In genomic region chr2:98455494-98455976, GRCh38 we compare ENCODE assay signal across 9 cellular contexts. TPM values are rescaled to one million over a fixed set of nuclear protein-coding genes. Genes with fewer than 3 reads are reported as not detected.
DNase-seq lines count a peak whose midpoint lies in the region; ATAC-seq, FAIRE-seq and TF ChIP-seq lines count a peak whose summit lies in the region.
"Had no signal": no experiment of that assay in that cellular context is flagged by ENCODE, and none has a peak within 500 bp of the region (broad histone marks: within the 10 kb centered on the region; RNA-seq: fewer than 3 reads in every experiment).

No MANE protein-coding gene starts in this region.

- peak overlapping the region; percentile 65 for H3K4me2 ChIP-seq in GM12878 (ENCODE audit: control insufficient read depth, insufficient read depth)

- H3K9me3 Mint-ChIP-seq in natural killer cell treated with Interleukin-12 subunit alpha and Interleukin-12 subunit beta and Interleukin-15 and Interleukin-18, amount 100 ng/mL, for 72 hours, result no peaks in the 10 kb centered on the region

- H3K36me3 ChIP-seq in KOPT-K1 (ENCODE audit: insufficient read depth, low read length) (peaks cover 10% of the 10 kb centered on the region), GM12878 (ENCODE audit: control insufficient read depth in 2 of 2, insufficient read depth in 2 of 2, low read length in 1 of 2) (peaks cover 6 to 26% of the 10 kb centered on the region in 2 experiments; a peak in 3 of 4 replicates)

- H3K27ac ChIP-seq in KOPT-K1 (ENCODE audit: low read depth, low read length, poor library complexity, severe bottlenecking) (peak overlapping the region; percentile 53), GM12878 (ENCODE audit: control insufficient read depth, insufficient read depth) (peak overlapping the region; percentile 77)

- in situ Hi-C loops in GM12878 (cut with MboI), result no loop called here

- BruUV-seq in GM12878 (replicated peaks; lab: Mats Ljungman, UMichigan), result TSS peak; percentile 5

- POLR2A ChIA-PET in GM12878 (lab: Charles Lee), result interaction anchor here (3.1 to 27.0 kb wide), 3 partner anchors 9 to 26 kb away, joined by 22 to 545 read pairs (median 271); no protein-coding TSS in a partner anchor

- H4K20me1 ChIP-seq in GM12878 (ENCODE audit: control insufficient read depth, insufficient read depth), result no peaks in the 10 kb centered on the region; the same call in 1 of the 2 replicates

- H3K27me3 ChIP-seq in GM12878 (replicated peaks in 1 of 2; ENCODE audit: control insufficient read depth in 2 of 2, insufficient read depth in 2 of 2, low read length in 1 of 2), result no peaks in the 10 kb centered on the region

- SMC1A ChIA-PET in GM12878 (lab: Charles Lee; ENCODE audit: uncharacterized antibody, unreplicated experiment), result interaction anchor here (0.8 to 28.2 kb wide), 7 partner anchors 4 to 49 kb away, joined by 3 to 816 read pairs (median 3); partner anchors contain the start of gene INPP4A

- no peaks in the 10 kb centered on the region for H3K27me3 Mint-ChIP-seq in natural killer cell treated with Interleukin-12 subunit alpha and Interleukin-12 subunit beta and Interleukin-15 and Interleukin-18, amount 100 ng/mL, for 72 hours

- ATAC-seq in GM19351 (IDR thresholded peaks at IDR 0.05; ENCODE audit: unreplicated experiment) (peak; percentile 48), GM12878 (peak; percentile 53), HG03139 (IDR thresholded peaks at IDR 0.05; ENCODE audit: unreplicated experiment) (no peak)
- ATAC-seq in natural killer cell treated with Interleukin-12 subunit alpha and Interleukin-12 subunit beta and Interleukin-15 and Interleukin-18, amount 100 ng/mL, for 72 hours, result peak; percentile 32 to 59

- TF ChIP-seq RAD21 in GM12878 (IDR thresholded peaks at IDR 0.05; ENCODE audit: insufficient read depth, low read depth, low read length), result no peak

- peak overlapping the region; percentile 16; the same call in 1 of the 2 replicates for H2AFZ ChIP-seq in GM12878 (ENCODE audit: control insufficient read depth, low read depth, low read length)

- peak overlapping the region; percentile 97 to 98 for H3K27ac Mint-ChIP-seq in natural killer cell treated with Interleukin-12 subunit alpha and Interleukin-12 subunit beta and Interleukin-15 and Interleukin-18, amount 100 ng/mL, for 72 hours

- CTCF ChIA-PET in GM12878 (lab: Yijun Ruan, JAX), result interaction anchor here (0.7 to 5.3 kb wide), 10 partner anchors 8 to 68 kb away, joined by 3 to 32 read pairs (median 6); no protein-coding TSS in a partner anchor

- RAD21 ChIA-PET in GM12878 (lab: Charles Lee; ENCODE audit: unreplicated experiment), result interaction anchor here (0.6 to 13.1 kb wide), 8 partner anchors 9 to 60 kb away, joined by 3 to 199 read pairs (median 5); no protein-coding TSS in a partner anchor

- H3K4me3 Mint-ChIP-seq in natural killer cell treated with Interleukin-12 subunit alpha and Interleukin-12 subunit beta and Interleukin-15 and Interleukin-18, amount 100 ng/mL, for 72 hours, result peak overlapping the region; percentile 78

- DNase-seq in AG10803 (ENCODE audit: low read depth) (peak; percentile 36), GM12878 (ENCODE audit: low read depth, low spot score) (peak; percentile 68), NCI-H1694 (lab: John Stamatoyannopoulos, UW) (no peak), glomerular visceral epithelial cell (ENCODE audit: extremely low spot score) (no peak)
- no peak for DNase-seq in natural killer cell treated with Interleukin-12 subunit alpha and Interleukin-12 subunit beta and Interleukin-15 and Interleukin-18, amount 100 ng/mL, for 72 hours (ENCODE audit: low spot score)
- DNase-seq: right cardiac atrium had no signal

- 3% methylated on average over 4 of the region's 4 CpGs for WGBS in GM12878 (ENCODE audit: insufficient coverage, insufficient replicate concordance, low lambda C conversion rate, missing lambda C conversion rate)

- no peak for TF ChIP-seq EP300 in GM12878 (IDR thresholded peaks at IDR 0.05; ENCODE audit: borderline replicate concordance in 1 of 2, control insufficient read depth in 1 of 2, low read depth in 2 of 2, low read length in 2 of 2)

- no peaks in the 10 kb centered on the region for H3K36me3 Mint-ChIP-seq in natural killer cell treated with Interleukin-12 subunit alpha and Interleukin-12 subunit beta and Interleukin-15 and Interleukin-18, amount 100 ng/mL, for 72 hours

- intact Hi-C loops in GM12878 (cut with micrococcal nuclease; ENCODE audit: unreplicated experiment), result loop anchor here (2.0 kb wide), 1 partner anchor 43 kb away; no protein-coding TSS in a partner anchor

- H3K4me3 ChIP-seq in AG10803 (ENCODE audit: low read length) (no peak overlapping the region), GM12878 (peak overlapping the region; percentile 58; the same call in 1 of the 2 replicates)

- FAIRE-seq in GM12878 (lab: Jason Lieb, UNC), result peak; percentile 73

- H3K79me2 ChIP-seq in GM12878 (ENCODE audit: control insufficient read depth, insufficient read depth, low read length), result peaks cover 94% of the 10 kb centered on the region

- H3K9me3 ChIP-seq in KOPT-K1 (ENCODE audit: insufficient read depth, low read length, poor library complexity, severe bottlenecking), result no peaks in the 10 kb centered on the region
- no peaks in the 10 kb centered on the region for H3K9me3 ChIP-seq in GM12878 (replicated peaks; ENCODE audit: control insufficient read depth, insufficient read depth, low read length)

- peaks cover 82% of the 10 kb centered on the region for H3K4me1 ChIP-seq in GM12878 (ENCODE audit: control insufficient read depth, insufficient read depth, low read length)

- peaks cover 84 to 95% of the 10 kb centered on the region in 2 donors for H3K4me1 Mint-ChIP-seq in natural killer cell treated with Interleukin-12 subunit alpha and Interleukin-12 subunit beta and Interleukin-15 and Interleukin-18, amount 100 ng/mL, for 72 hours (ENCODE audit: low read depth in 2 of 2)

- TF ChIP-seq POLR2A in GM12878 (IDR thresholded peaks at IDR 0.05; ENCODE audit: low read depth, low read length), result 0 out of 2 replicates have a peak, but pooled peaks have one; percentile 35

- H3K9ac ChIP-seq in GM12878 (ENCODE audit: control insufficient read depth, insufficient read depth, low read length), result peak overlapping the region; percentile 66

- TF ChIP-seq CTCF in AG10803 (conservative IDR thresholded peaks at IDR 0.05; ENCODE audit: low read length) (no peak), GM12878 (IDR thresholded peaks at IDR 0.05 in 2 of 3, conservative IDR thresholded peaks at IDR 0.05 in 1 of 3; ENCODE audit: control insufficient read depth in 2 of 3, extremely low read depth in 1 of 3, insufficient read depth in 1 of 3, low read depth in 3 of 3, low read length in 3 of 3) (no peak)

TF ChIP-seq in GM12878, 131 proteins besides CTCF, POLR2A, EP300 and RAD21 (continues in another document):
- TF ChIP-seq MAX (IDR thresholded peaks at IDR 0.05; ENCODE audit: low read depth, low read length), result no peak
- TF ChIP-seq CEBPB (IDR thresholded peaks at IDR 0.05; ENCODE audit: borderline replicate concordance in 1 of 2, low read depth in 2 of 2, low read length in 2 of 2), result no peak
- TF ChIP-seq BCL3 (IDR thresholded peaks at IDR 0.05; ENCODE audit: borderline replicate concordance, insufficient read depth, low read depth, low read length, poor library complexity, severe bottlenecking), result no peak

RNA-seq across cellular contexts. Expression of gene INPP4A, which starts 10.9 kb away (rescaled TPM):
- total RNA-seq in GM12878 (2013; cell fraction: nucleolus; rRNA removed), result 373 and 420 TPM in 2 replicates
- total RNA-seq in GM12878 (2014; rRNA removed) (37.9 and 42.8 TPM in 2 replicates), GM12878 (2014; rRNA removed; fragmentation: Illumina TruSeq; extraction: Trizol) (24.0 and 24.1 TPM in 2 replicates), GM12878 (2021) (54.0 and 62.3 TPM in 2 replicates)
- 10.5 TPM for polyA plus RNA-seq in GM12878 (2011; ENCODE audit: low read depth)
- polyA plus RNA-seq in GM12878 (2011; rRNA removed) (30.8 and 46.4 TPM in 2 replicates), GM12878 (2014; fragmentation: Illumina TruSeq; extraction: Trizol) (20.4 and 27.4 TPM in 2 replicates), GM12878 (2014; fragmentation: Nextera tagmentation; extraction: Ambion mirVana) (1 to 10 TPM; 4.7 to 6.2 TPM), GM12878 (2014; rRNA removed) (32.7 and 40.3 TPM in 2 replicates), GM12878 (2016; fragmentation: Nextera tagmentation; extraction: Ambion mirVana) (10 to 100 TPM; 41.1 to 45.9 TPM)
- 45.8 and 56.6 TPM in 2 replicates for polyA plus RNA-seq in GM12878 (2011; cell fraction: cytosol; rRNA removed)
- 403 and 492 TPM in 2 replicates for polyA plus RNA-seq in GM12878 (2011; cell fraction: nucleus; rRNA removed)
- polyA plus RNA-seq in GM12878 (2012), result 19.7 and 20.5 TPM in 2 replicates
- 220 and 303 TPM in 2 replicates for polyA minus RNA-seq in GM12878 (2011; rRNA and poly(A)+ RNA removed)
- 32.1 and 33.5 TPM in 2 replicates for polyA minus RNA-seq in GM12878 (2011; cell fraction: cytosol; rRNA and poly(A)+ RNA removed)
- 290 and 381 TPM in 2 replicates for polyA minus RNA-seq in GM12878 (2011; cell fraction: nucleus; rRNA and poly(A)+ RNA removed)
- total RNA-seq in natural killer cell treated with Interleukin-12 subunit alpha and Interleukin-12 subunit beta and Interleukin-15 and Interleukin-18, amount 100 ng/mL, for 72 hours, result 100 to 1,000 TPM in 1 of 2 donors, 10 to 100 TPM in 1; 65.0 to 150 TPM

Comparison
In these comparisons a context has a peak if more than half of its experiments do, and no peak if none do; other contexts are left out.
1. DNase-seq: peak in AG10803 (single experiment) and GM12878 (single experiment); none in natural killer cell treated with Interleukin-12 subunit alpha and Interleukin-12 subunit beta and Interleukin-15 and Interleukin-18, amount 100 ng/mL, for 72 hours (single experiment), NCI-H1694 (single experiment) and glomerular visceral epithelial cell (single experiment).